14 cellular contexts compared by ENCODE assay signal in genomic region chr3:132079150-132079549, GRCh38. TPM values are rescaled to one million over a fixed set of nuclear protein-coding genes. Genes with fewer than 3 reads are reported as not detected.
DNase-seq lines count a peak whose midpoint lies in the region; ATAC-seq and TF ChIP-seq lines count a peak whose summit lies in the region.
"Had no signal": no experiment of that assay in that cellular context is flagged by ENCODE, and none has a peak within 500 bp of the region (broad histone marks: within the 10 kb centered on the region; RNA-seq: fewer than 3 reads in every experiment).

No MANE protein-coding gene starts in this region.

- no peak for TF ChIP-seq POLR2A in IMR-90 (IDR thresholded peaks at IDR 0.05; ENCODE audit: low read depth, low read length)

- POLR2A ChIA-PET in IMR-90 (lab: Charles Lee; ENCODE audit: unreplicated experiment): no interaction called here

- no peak overlapping the region for H3K4me2 ChIP-seq in IMR-90 (ENCODE audit: low read depth, low read length)
- H3K4me2 ChIP-seq: BLaER1 treated with 17β-estradiol and CSF1 and Interleukin-3, amounts not matched to agents 10 nM and 100 nM had no signal

- H2BK120ac ChIP-seq in IMR-90 (ENCODE audit: low read depth, low read length): no peak overlapping the region

- dilution Hi-C loops in IMR-90 (cut with HindIII; ENCODE audit: low sequenced_read_pairs, unreplicated experiment): no loop called here

- ATAC-seq in IMR-90 (ENCODE audit: low read depth): no peak
- ATAC-seq: PC-3 had no signal

- H3K18ac ChIP-seq in IMR-90 (ENCODE audit: low read depth, low read length): no peak overlapping the region

- no peaks in the 10 kb centered on the region for H3K9me1 ChIP-seq in IMR-90 (ENCODE audit: insufficient read depth, low read length)

- H2BK15ac ChIP-seq in IMR-90 (ENCODE audit: low read depth, low read length): no peak overlapping the region

- intact Hi-C loops in IMR-90 (cut with micrococcal nuclease): no loop called here

- no peak for TF ChIP-seq CTCF in IMR-90 (conservative IDR thresholded peaks at IDR 0.05; ENCODE audit: low read depth, low read length)
- no peak for TF ChIP-seq CTCF in brain microvascular endothelial cell (IDR thresholded peaks at IDR 0.05; ENCODE audit: low read depth, low read length, missing control alignments)

- no peak overlapping the region for H3K4me3 ChIP-seq in IMR-90 (ENCODE audit: insufficient read depth, low read depth, low read length)
- H3K4me3 ChIP-seq in brain microvascular endothelial cell (ENCODE audit: low read depth, low read length): no peak overlapping the region
- H3K4me3 ChIP-seq: BLaER1 treated with 17β-estradiol and CSF1 and Interleukin-3, amounts not matched to agents 10 nM and 100 nM had no signal

- no peak overlapping the region for H2BK5ac ChIP-seq in IMR-90 (ENCODE audit: low read depth, low read length, poor library complexity, severe bottlenecking)

- no peak overlapping the region for H3K23ac ChIP-seq in IMR-90 (ENCODE audit: low read depth, low read length)

- H3K4me1 ChIP-seq in IMR-90 (ENCODE audit: control insufficient read depth, insufficient read depth, low read length): no peaks in the 10 kb centered on the region
- H3K4me1 ChIP-seq: BLaER1 treated with 17β-estradiol and CSF1 and Interleukin-3, amounts not matched to agents 10 nM and 100 nM had no signal

- H3K27ac ChIP-seq in IMR-90 (ENCODE audit: insufficient read depth, low read length) (no peak overlapping the region), brain microvascular endothelial cell (no peak overlapping the region)
- H3K27ac ChIP-seq: BLaER1 treated with 17β-estradiol and CSF1 and Interleukin-3, amounts not matched to agents 10 nM and 100 nM had no signal

- in situ Hi-C loops in IMR-90 (cut with MboI; ENCODE audit: low sequenced_read_pairs): no loop called here
- in situ Hi-C loops in brain microvascular endothelial cell (cut with HindIII; ENCODE audit: low pct_ligation_motif_present, low sequenced_read_pairs): no loop called here

- no peak overlapping the region for H3K4ac ChIP-seq in IMR-90 (ENCODE audit: low read depth, low read length)

- no peak overlapping the region for H2AK9ac ChIP-seq in IMR-90 (replicated peaks; ENCODE audit: low read depth, low read length, poor library complexity)

- H2AFZ ChIP-seq in IMR-90 (replicated peaks; ENCODE audit: low read length, poor library complexity): no peak overlapping the region

- peak; percentile 0 for DNase-seq in IMR-90
- peak; percentile 11 for DNase-seq in NCI-H82 treated with DMSO at 0.1 percent for 48 hours (lab: John Stamatoyannopoulos, UW; ENCODE audit: unreplicated experiment)
- DNase-seq in brain microvascular endothelial cell: peak; percentile 40
- DNase-seq in iris pigment epithelial cell (ENCODE audit: low read depth): peak; percentile 70
- DNase-seq in NCI-H446 (lab: John Stamatoyannopoulos, UW): no peak
- DNase-seq in NCI-H128 (lab: John Stamatoyannopoulos, UW; ENCODE audit: unreplicated experiment): no peak
- DNase-seq in middle frontal gyrus (ENCODE audit: extremely low spot score, low spot score): no peak
- DNase-seq: H7, MM.1S, NCI-H2029, NCI-H526 treated with DMSO at 0.1 percent for 48 hours, PC-3 had no signal

- no peak overlapping the region for H2BK20ac ChIP-seq in IMR-90 (ENCODE audit: low read depth, low read length)

- no CpG with 5 or more reads among the region's 1 CpG for WGBS in IMR-90 (ENCODE audit: extremely low coverage in 2 of 2, insufficient read length in 1 of 2), 2 experiments

- TF ChIP-seq RAD21 in IMR-90 (IDR thresholded peaks at IDR 0.05; ENCODE audit: low read length): no peak

- H3K27me3 ChIP-seq in IMR-90 (ENCODE audit: control insufficient read depth, insufficient read depth, low read length) (no peaks in the 10 kb centered on the region), brain microvascular endothelial cell (replicated peaks) (no peaks in the 10 kb centered on the region)
- H3K27me3 ChIP-seq: BLaER1 treated with 17β-estradiol and CSF1 and Interleukin-3, amounts not matched to agents 10 nM and 100 nM had no signal

- H3K9me3 ChIP-seq in IMR-90 (ENCODE audit: control insufficient read depth, insufficient read depth, low read length): no peaks in the 10 kb centered on the region
- H3K9me3 ChIP-seq: BLaER1 treated with 17β-estradiol and CSF1 and Interleukin-3, amounts not matched to agents 10 nM and 100 nM had no signal

- BruUV-seq in IMR-90 (replicated peaks; lab: Mats Ljungman, UMichigan): no TSS peak

- CTCF ChIA-PET in IMR-90 (lab: Yijun Ruan, JAX): interaction anchor here (0.6 kb wide), 1 partner anchor 40 kb away, joined by 3 read pairs; no protein-coding TSS in a partner anchor

- H3K79me1 ChIP-seq in IMR-90 (ENCODE audit: low read depth in 1 of 2, low read length in 2 of 2): no peaks in the 10 kb centered on the region

- no peak overlapping the region for H4K5ac ChIP-seq in IMR-90 (ENCODE audit: low read depth, low read length)

- no peak overlapping the region for H3K56ac ChIP-seq in IMR-90 (ENCODE audit: extremely low read depth, insufficient read depth, low read length)

- H2AK5ac ChIP-seq in IMR-90 (ENCODE audit: low read depth, low read length): no peak overlapping the region

- no peak overlapping the region for H3K9ac ChIP-seq in IMR-90 (ENCODE audit: low read depth, low read length)
- H3K9ac ChIP-seq: BLaER1 treated with 17β-estradiol and CSF1 and Interleukin-3, amounts not matched to agents 10 nM and 100 nM had no signal

- H4K91ac ChIP-seq in IMR-90 (ENCODE audit: insufficient read depth, low read depth, low read length): no peak overlapping the region

- H3K14ac ChIP-seq in IMR-90 (replicated peaks; ENCODE audit: low read depth, low read length): no peak overlapping the region

- no peak overlapping the region for H4K8ac ChIP-seq in IMR-90 (ENCODE audit: low read depth in 2 of 2, low read length in 2 of 2)

- no peaks in the 10 kb centered on the region for H4K20me1 ChIP-seq in IMR-90 (ENCODE audit: insufficient read depth, low read length)
- H4K20me1 ChIP-seq: BLaER1 treated with 17β-estradiol and CSF1 and Interleukin-3, amounts not matched to agents 10 nM and 100 nM had no signal

- H3K36me3 ChIP-seq in IMR-90 (ENCODE audit: control insufficient read depth, insufficient read depth, low read length) (no peaks in the 10 kb centered on the region), brain microvascular endothelial cell (replicated peaks) (no peaks in the 10 kb centered on the region)
- H3K36me3 ChIP-seq: BLaER1 treated with 17β-estradiol and CSF1 and Interleukin-3, amounts not matched to agents 10 nM and 100 nM had no signal

TF ChIP-seq in IMR-90, 13 proteins besides CTCF, POLR2A, EP300 and RAD21:
- TF ChIP-seq MXI1 (IDR thresholded peaks at IDR 0.05; ENCODE audit: borderline replicate concordance, low read depth, low read length) (no peak), USF2 (IDR thresholded peaks at IDR 0.05; ENCODE audit: low read depth, low read length) (no peak), SMC3 (IDR thresholded peaks at IDR 0.05; ENCODE audit: low read depth, low read length) (no peak), CEBPB (IDR thresholded peaks at IDR 0.05; ENCODE audit: low read depth, low read length) (no peak), ELK1 (IDR thresholded peaks at IDR 0.05; ENCODE audit: borderline replicate concordance, low read depth, low read length) (no peak), MAFK (IDR thresholded peaks at IDR 0.05; ENCODE audit: low read depth, low read length) (no peak), MAZ (IDR thresholded peaks at IDR 0.05; ENCODE audit: borderline replicate concordance, low read depth, low read length) (no peak), RFX5 (IDR thresholded peaks at IDR 0.05; ENCODE audit: low read depth, low read length) (no peak), CHD1 (IDR thresholded peaks at IDR 0.05; ENCODE audit: low read depth, low read length) (no peak), BHLHE40 (IDR thresholded peaks at IDR 0.05; ENCODE audit: low read depth, low read length) (no peak), FOS (IDR thresholded peaks at IDR 0.05; ENCODE audit: low read depth, low read length) (no peak), RCOR1 (IDR thresholded peaks at IDR 0.05; ENCODE audit: insufficient replicate concordance, low read length) (no peak), NFE2L2 (IDR thresholded peaks at IDR 0.05; ENCODE audit: low read depth, low read length) (no peak)

RNA-seq across cellular contexts. Expression of gene CPNE4, which starts 44.3 kb away (rescaled TPM):
- not detected in 2 replicates for total RNA-seq in IMR-90 (2012; rRNA removed)
- polyA plus RNA-seq in IMR-90 (2012; rRNA removed): not detected in 2 replicates
- polyA plus RNA-seq in IMR-90 (2012; cell fraction: cytosol; rRNA removed): not detected in 2 replicates
- polyA plus RNA-seq in IMR-90 (2012; cell fraction: nucleus; rRNA removed; ENCODE audit: low replicate concordance): not detected in 2 replicates
- total RNA-seq: Daoy, PC-3 had no signal

Comparison
In these comparisons a context has a peak if more than half of its experiments do, and no peak if none do; other contexts are left out.
1. DNase-seq: peak in IMR-90 (single experiment), NCI-H82 treated with DMSO at 0.1 percent for 48 hours (single experiment), brain microvascular endothelial cell (single experiment) and iris pigment epithelial cell (single experiment); none in NCI-H446 (0 of 2), NCI-H128 (single experiment) and middle frontal gyrus (single experiment).